In genomic region chr15:66752078-66752477, GRCh38 we compare ENCODE assay signal across 20 cellular contexts. TPM values are rescaled to one million over a fixed set of nuclear protein-coding genes. Genes with fewer than 3 reads are reported as not detected.
DNase-seq lines count a peak whose midpoint lies in the region; ATAC-seq and TF ChIP-seq lines count a peak whose summit lies in the region.
"Had no signal": no experiment of that assay in that cellular context is flagged by ENCODE, and none has a peak within 500 bp of the region (broad histone marks: within the 10 kb centered on the region; RNA-seq: fewer than 3 reads in every experiment).

No MANE protein-coding gene starts in this region.

- H3K36me3 ChIP-seq in ACC112 (ENCODE audit: insufficient read depth, low read length) (peaks cover 18% of the 10 kb centered on the region), psoas muscle (ENCODE audit: insufficient read depth in 1 of 2, low read depth in 1 of 2) (no peaks in the 10 kb centered on the region), GM23338 (ENCODE audit: insufficient read depth) (peaks cover 4% of the 10 kb centered on the region; the same call in 1 of the 2 replicates)

- peaks cover 7% of the 10 kb centered on the region; the same call in 1 of the 2 replicates for H3F3A ChIP-seq in GM23338 (replicated peaks; ENCODE audit: low read depth)

- intact Hi-C loops in dendritic cell treated with granulocyte-macrophage colony-stimulating factor and Interleukin-4, amounts not matched to agents 40 ng/mL and 50 ng/mL, for 4 days (cut with micrococcal nuclease): no loop called here
- intact Hi-C loops in psoas muscle (cut with DNase I): no loop called here

- H3K4me2 ChIP-seq in GM23338: no peak overlapping the region
- H3K4me2 ChIP-seq: KMS-11, SK-N-SH had no signal

- ATAC-seq in psoas muscle: no peak
- no peak for ATAC-seq in GM18870 (IDR thresholded peaks at IDR 0.05; ENCODE audit: unreplicated experiment)
- no peak for ATAC-seq in GM23338
- ATAC-seq: natural killer cell had no signal

- H3K27ac Mint-ChIP-seq in HFFc6 (peak overlapping the region; percentile 55; the same call in 1 of the 2 replicates), GM23338 (no peak overlapping the region)
- H3K27ac Mint-ChIP-seq in dendritic cell treated with granulocyte-macrophage colony-stimulating factor and Interleukin-4, amounts not matched to agents 40 ng/mL and 50 ng/mL, for 4 days: peak overlapping the region; percentile 21
- H3K27ac Mint-ChIP-seq: immature natural killer cell; natural killer cell; stimulated activated effector memory CD8-positive, alpha-beta T cell treated with anti-CD3 and anti-CD28 coated beads, Interleukin-12 subunit alpha, Interleukin-12 subunit beta, amount 100 ng/mL, for 72 hours had no signal

- H3K9me3 Mint-ChIP-seq in HFFc6: peaks cover 15% of the 10 kb centered on the region
- H3K9me3 Mint-ChIP-seq in dendritic cell treated with granulocyte-macrophage colony-stimulating factor and Interleukin-4, amounts not matched to agents 40 ng/mL and 50 ng/mL, for 4 days: peaks cover 15% of the 10 kb centered on the region
- H3K9me3 Mint-ChIP-seq in GM23338: peaks cover 7% of the 10 kb centered on the region; the same call in 2 of the 3 replicates

- H3K4me3 ChIP-seq in ACC112 (ENCODE audit: low read depth, low read length) (no peak overlapping the region), psoas muscle (no peak overlapping the region), GM23338 (no peak overlapping the region)
- H3K4me3 ChIP-seq: transverse colon had no signal

- DNase-seq in HFFc6 (no peak), psoas muscle (no peak), NCI-H2196 treated with DMSO at 0.1 percent for 48 hours (lab: John Stamatoyannopoulos, UW; ENCODE audit: unreplicated experiment) (no peak), GM23338 (ENCODE audit: low spot score) (no peak)
- DNase-seq in activated CD4-positive, alpha-beta T cell treated with anti-CD3 and anti-CD28 coated beads for 4 hours: no peak
- DNase-seq: activated CD4-positive, CD25-positive, alpha-beta regulatory T cell treated with anti-CD3 and anti-CD28 coated beads, Interleukin-2, amount 50 U/mL, for 72 hours; central memory CD4-positive, alpha-beta T cell; effector memory CD4-positive, alpha-beta T cell; immature natural killer cell; natural killer cell; NCI-H1048; NCI-H524; SK-N-SH; T1000; transverse colon had no signal

- 58 to 78% (median 77%) methylated on average over 2 of the region's 2 CpGs for WGBS in psoas muscle, 3 donors

- H3K27me3 Mint-ChIP-seq in HFFc6 (ENCODE audit: insufficient read depth) (no peaks in the 10 kb centered on the region; the same call in 1 of the 2 replicates), GM23338 (ENCODE audit: insufficient read depth, low read depth, poor library complexity) (peaks cover 16% of the 10 kb centered on the region)
- H3K27me3 Mint-ChIP-seq in dendritic cell treated with granulocyte-macrophage colony-stimulating factor and Interleukin-4, amounts not matched to agents 40 ng/mL and 50 ng/mL, for 4 days: peaks cover 2% of the 10 kb centered on the region

- no peaks in the 10 kb centered on the region for H4K20me1 ChIP-seq in GM23338 (replicated peaks; ENCODE audit: insufficient read depth)

- peaks cover 65% of the 10 kb centered on the region for H3K4me1 Mint-ChIP-seq in HFFc6 (ENCODE audit: low read depth)
- H3K4me1 Mint-ChIP-seq in dendritic cell treated with granulocyte-macrophage colony-stimulating factor and Interleukin-4, amounts not matched to agents 40 ng/mL and 50 ng/mL, for 4 days (ENCODE audit: low read depth): peaks cover 21% of the 10 kb centered on the region
- H3K4me1 Mint-ChIP-seq in GM23338: peaks cover 42% of the 10 kb centered on the region
- H3K4me1 Mint-ChIP-seq: immature natural killer cell, natural killer cell had no signal

- H2AFZ ChIP-seq in ACC112 (ENCODE audit: low read length, unreplicated experiment) (no peak overlapping the region), GM23338 (no peak overlapping the region)

- TF ChIP-seq CTCF in HFFc6 (IDR thresholded peaks at IDR 0.05) (no peak), psoas muscle (IDR thresholded peaks at IDR 0.05) (no peak), GM23338 (conservative IDR thresholded peaks at IDR 0.05; ENCODE audit: low read depth in 2 of 2) (no peak)

- H3K4me1 ChIP-seq in ACC112 (ENCODE audit: control insufficient read depth, insufficient read depth, low read length, unreplicated experiment) (peaks cover 59% of the 10 kb centered on the region), psoas muscle (peaks cover 9% of the 10 kb centered on the region), GM23338 (ENCODE audit: insufficient read depth) (peaks cover 39% of the 10 kb centered on the region)

- H3K27me3 ChIP-seq in ACC112 (ENCODE audit: insufficient read depth, low read length): no peaks in the 10 kb centered on the region
- no peaks in the 10 kb centered on the region for H3K27me3 ChIP-seq in psoas muscle (ENCODE audit: insufficient read depth in 3 of 3, low read length in 2 of 3)
- H3K27me3 ChIP-seq in GM23338 (ENCODE audit: insufficient read depth): no peaks in the 10 kb centered on the region
- H3K27me3 ChIP-seq: transverse colon had no signal

- H3K9me2 ChIP-seq in GM23338 (ENCODE audit: insufficient read depth): no peaks in the 10 kb centered on the region
- H3K9me2 ChIP-seq: SK-N-SH had no signal

- H3K79me2 ChIP-seq in ACC112 (ENCODE audit: control insufficient read depth, insufficient read depth, low read length, unreplicated experiment): peaks cover 42% of the 10 kb centered on the region
- no peaks in the 10 kb centered on the region for H3K79me2 ChIP-seq in GM23338 (replicated peaks; ENCODE audit: insufficient read depth)

- H3K36me3 Mint-ChIP-seq in HFFc6 (ENCODE audit: low read depth) (peaks cover 43% of the 10 kb centered on the region), GM23338 (ENCODE audit: low read depth) (peaks cover 13% of the 10 kb centered on the region)
- H3K36me3 Mint-ChIP-seq in dendritic cell treated with granulocyte-macrophage colony-stimulating factor and Interleukin-4, amounts not matched to agents 40 ng/mL and 50 ng/mL, for 4 days (ENCODE audit: low read depth): peaks cover 11% of the 10 kb centered on the region
- H3K36me3 Mint-ChIP-seq: natural killer cell; stimulated activated effector memory CD8-positive, alpha-beta T cell treated with anti-CD3 and anti-CD28 coated beads, Interleukin-12 subunit alpha, Interleukin-12 subunit beta, amount 100 ng/mL, for 72 hours had no signal

- H3K27ac ChIP-seq in ACC112 (ENCODE audit: low read depth, low read length) (peak overlapping the region; percentile 31; the same call in 1 of the 2 replicates), psoas muscle (peak overlapping the region; percentile 30), GM23338 (ENCODE audit: low read depth) (no peak overlapping the region)
- H3K27ac ChIP-seq: KMS-11, transverse colon had no signal

- H3K4me3 Mint-ChIP-seq in HFFc6: no peak overlapping the region
- H3K4me3 Mint-ChIP-seq in dendritic cell treated with granulocyte-macrophage colony-stimulating factor and Interleukin-4, amounts not matched to agents 40 ng/mL and 50 ng/mL, for 4 days: no peak overlapping the region
- no peak overlapping the region for H3K4me3 Mint-ChIP-seq in GM23338
- H3K4me3 Mint-ChIP-seq: immature natural killer cell; natural killer cell; stimulated activated effector memory CD8-positive, alpha-beta T cell treated with anti-CD3 and anti-CD28 coated beads, Interleukin-12 subunit alpha, Interleukin-12 subunit beta, amount 100 ng/mL, for 72 hours had no signal

- H3K9me3 ChIP-seq in psoas muscle: peaks cover 6% of the 10 kb centered on the region
- H3K9me3 ChIP-seq: transverse colon had no signal

TF ChIP-seq in GM23338, 12 proteins besides CTCF, POLR2A, EP300 and RAD21 (continues in another document):
- TF ChIP-seq EZH2phosphoT487 (IDR thresholded peaks at IDR 0.05; ENCODE audit: unreplicated experiment) (no peak), ZNF114 (CRISPR knock-in tag; IDR thresholded peaks at IDR 0.05) (no peak), JUNB (IDR thresholded peaks at IDR 0.05; ENCODE audit: unreplicated experiment) (no peak), EZH2 (IDR thresholded peaks at IDR 0.05; ENCODE audit: low read depth, unreplicated experiment) (no peak), CREB1 (CRISPR knock-in tag; IDR thresholded peaks at IDR 0.05; ENCODE audit: low read depth) (no peak), ZNF331 (CRISPR knock-in tag; IDR thresholded peaks at IDR 0.05; ENCODE audit: low read depth) (no peak)

RNA-seq across cellular contexts. Expression of gene SMAD6, which starts 50.0 kb away (rescaled TPM):
- total RNA-seq in HFFc6 (2021; fragmentation: NEBNext Ultra II Directional; extraction: Animal tissue kit (Norgen Biotek cat#: 25700)): 10 to 100 TPM; 10.2 to 18.1 (median 16.4) TPM
- total RNA-seq in psoas muscle: 1 to 10 TPM; 1.3 to 5.5 (median 3.8) TPM
- 1 to 10 TPM in 1 of 3 donors, under 1 TPM in 2; 0.52 to 3.0 (median 0.79) TPM for polyA plus RNA-seq in psoas muscle
- 11.9 and 15.7 TPM in 2 replicates for total RNA-seq in GM23338 (2014; rRNA removed; shearing (Covaris generic))
- polyA plus RNA-seq in GM23338 (2016; fragmentation: Nextera tagmentation; extraction: Ambion mirVana): 1.6 and 2.1 TPM in 2 replicates
- polyA plus RNA-seq: immature natural killer cell had no signal
